Comparison of ENCODE assay signal across 12 cellular contexts in the genomic region with DNA sequence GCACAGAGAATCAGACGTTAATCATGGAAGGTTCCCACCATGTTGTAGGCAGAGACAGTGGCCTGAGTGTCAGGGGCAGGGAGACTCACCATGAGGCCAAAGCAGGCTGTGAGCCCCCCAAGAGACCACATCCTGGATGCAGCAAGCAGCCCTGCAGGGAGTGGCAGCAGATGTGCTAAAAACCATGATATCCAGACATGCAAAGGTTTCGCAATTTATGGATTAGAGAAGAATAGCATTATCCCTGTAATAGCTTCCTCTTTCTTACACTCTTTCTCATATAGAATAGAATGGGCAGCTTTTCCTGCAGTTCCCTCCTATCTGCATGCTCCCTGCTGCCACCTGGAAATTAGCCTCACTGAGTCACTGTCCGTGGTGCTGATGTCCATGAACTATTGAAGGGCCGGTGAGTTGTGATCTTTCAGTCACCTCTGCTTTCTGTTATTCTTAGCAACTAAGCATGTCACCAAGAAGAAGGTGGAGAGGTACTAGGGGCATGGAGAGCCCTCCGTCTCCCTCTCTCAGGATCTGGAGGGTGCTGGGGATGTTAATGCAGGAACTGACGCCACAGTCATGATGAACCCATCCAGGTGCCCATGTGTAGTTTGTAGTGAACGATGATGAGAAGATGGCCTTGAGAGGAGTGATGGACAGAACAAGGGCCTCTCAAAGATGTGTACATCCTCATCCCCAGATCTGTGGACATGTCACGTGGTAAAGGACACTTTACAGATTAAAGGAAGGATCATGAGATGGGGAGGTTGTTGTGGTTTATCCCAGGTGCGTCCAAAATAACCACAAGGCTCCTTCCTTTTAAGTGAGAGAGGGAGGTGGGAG. TPM values are rescaled to one million over a fixed set of nuclear protein-coding genes. Genes with fewer than 3 reads are reported as not detected.
A peak's percentile ranks its signal among the peaks of the same experiment; 100 is the strongest.
DNase-seq lines count a peak whose midpoint lies in the region; ATAC-seq and TF ChIP-seq lines count a peak whose summit lies in the region.
"Had no signal": no experiment of that assay in that cellular context is flagged by ENCODE, and none has a peak within 500 bp of the region (broad histone marks: within the 10 kb centered on the region; RNA-seq: fewer than 3 reads in every experiment).

No MANE protein-coding gene starts in this region.

- 43 to 47% methylated on average over 9 of the region's 9 CpGs for WGBS in tibial nerve, 2 donors

- TF ChIP-seq CTCF in MCF 10A (IDR thresholded peaks at IDR 0.05; ENCODE audit: unreplicated experiment) (no peak), breast epithelium (IDR thresholded peaks at IDR 0.05) (no peak), fibroblast of mammary gland (conservative IDR thresholded peaks at IDR 0.05; ENCODE audit: control insufficient read depth, insufficient read depth, low read depth, low read length) (no peak), tibial nerve (IDR thresholded peaks at IDR 0.05) (no peak)

- H3K9me3 Mint-ChIP-seq in MCF 10A (ENCODE audit: unreplicated experiment), result no peaks in the 10 kb centered on the region

- CTCF ChIA-PET in MCF 10A (lab: Yijun Ruan, JAX), result interaction anchor here (0.6 to 1.1 kb wide), 3 partner anchors 23 to 176 kb away, joined by 3 to 4 read pairs (median 3); no protein-coding TSS in a partner anchor

- H3K4me3 ChIP-seq in breast epithelium (no peak overlapping the region), fibroblast of mammary gland (ENCODE audit: control insufficient read depth, low read depth, low read length) (no peak overlapping the region), tibial nerve (no peak overlapping the region)
- H3K4me3 ChIP-seq: BLaER1, right atrium auricular region had no signal

- TF ChIP-seq POLR2A in breast epithelium (IDR thresholded peaks at IDR 0.05) (no peak), tibial nerve (IDR thresholded peaks at IDR 0.05) (no peak)

- no peak for TF ChIP-seq EP300 in tibial nerve (IDR thresholded peaks at IDR 0.05)

- H3K27ac ChIP-seq in breast epithelium, result no peak overlapping the region
- no peak overlapping the region for H3K27ac ChIP-seq in tibial nerve
- H3K27ac ChIP-seq: BLaER1, right atrium auricular region had no signal

- H3K27me3 Mint-ChIP-seq in MCF 10A (ENCODE audit: insufficient read depth, unreplicated experiment), result peaks cover 44% of the 10 kb centered on the region

- BruUV-seq in MCF 10A (replicated peaks; lab: Mats Ljungman, UMichigan), result no TSS peak

- ATAC-seq in GM21529 (IDR thresholded peaks at IDR 0.05; ENCODE audit: unreplicated experiment) (no peak), HG02840 (IDR thresholded peaks at IDR 0.05; ENCODE audit: low FRiP score, unreplicated experiment) (no peak)
- ATAC-seq: stimulated activated naive B cell treated with anti-CD40 and anti-IgM and Interleukin-4, amounts not matched to agents 10 μg/mL and 1 μg/mL and 100 μg/mL, for 72 hours had no signal

- POLR2A ChIA-PET in MCF 10A (lab: Yijun Ruan, JAX), result no interaction called here

- H3K4me3 Mint-ChIP-seq in MCF 10A (ENCODE audit: unreplicated experiment), result no peak overlapping the region
- H3K4me3 Mint-ChIP-seq: stimulated activated naive B cell treated with anti-CD40 and anti-IgM and Interleukin-4, amounts not matched to agents 10 μg/mL and 1 μg/mL and 100 μg/mL, for 72 hours had no signal

- H3K4me1 ChIP-seq in breast epithelium (no peaks in the 10 kb centered on the region), tibial nerve (no peaks in the 10 kb centered on the region)
- H3K4me1 ChIP-seq: right atrium auricular region had no signal

- H3K36me3 ChIP-seq in breast epithelium (no peaks in the 10 kb centered on the region), tibial nerve (no peaks in the 10 kb centered on the region)
- H3K36me3 ChIP-seq: BLaER1, right atrium auricular region had no signal

- no peak overlapping the region for H3K27ac Mint-ChIP-seq in MCF 10A (ENCODE audit: low read depth, unreplicated experiment)
- H3K27ac Mint-ChIP-seq: stimulated activated naive B cell treated with anti-CD40 and anti-IgM and Interleukin-4, amounts not matched to agents 10 μg/mL and 1 μg/mL and 100 μg/mL, for 72 hours had no signal

- intact Hi-C loops in MCF 10A (cut with micrococcal nuclease), result no loop called here
- intact Hi-C loops in breast epithelium (cut with DNase I; ENCODE audit: low total_unique reads), result no loop called here

- peak; percentile 47 for DNase-seq in MCF 10A (ENCODE audit: unreplicated experiment)
- DNase-seq in breast epithelium (ENCODE audit: low spot score in 2 of 2), result no peak
- peak; percentile 3 for DNase-seq in fibroblast of mammary gland (ENCODE audit: low read depth)
- no peak for DNase-seq in stimulated activated CD4-positive, alpha-beta T cell treated with anti-CD3 and anti-CD28 coated beads, Interleukin-1b, Interleukin-23, amount 100 ng/mL, for 48 hours
- DNase-seq in tibial nerve (ENCODE audit: low spot score in 2 of 2), result no peak
- DNase-seq: H7; stimulated activated naive B cell treated with anti-CD40 and anti-IgM and Interleukin-4, amounts not matched to agents 10 μg/mL and 1 μg/mL and 100 μg/mL, for 72 hours had no signal

- H3K27me3 ChIP-seq in breast epithelium (peaks cover 0 to 14% of the 10 kb centered on the region in 2 donors), tibial nerve (no peaks in the 10 kb centered on the region)
- H3K27me3 ChIP-seq: BLaER1, right atrium auricular region had no signal

- H3K9me3 ChIP-seq in breast epithelium, result no peaks in the 10 kb centered on the region
- H3K9me3 ChIP-seq in tibial nerve, result no peaks in the 10 kb centered on the region
- H3K9me3 ChIP-seq: BLaER1 had no signal

- no peaks in the 10 kb centered on the region for H3K4me1 Mint-ChIP-seq in MCF 10A (ENCODE audit: insufficient read depth, unreplicated experiment)

- H3K36me3 Mint-ChIP-seq in MCF 10A (ENCODE audit: insufficient read depth, unreplicated experiment), result peaks cover 6% of the 10 kb centered on the region
- H3K36me3 Mint-ChIP-seq: stimulated activated naive B cell treated with anti-CD40 and anti-IgM and Interleukin-4, amounts not matched to agents 10 μg/mL and 1 μg/mL and 100 μg/mL, for 72 hours had no signal

TF ChIP-seq in PFSK-1, 5 proteins besides CTCF, POLR2A, EP300 and RAD21:
- TF ChIP-seq, protein P1, sequence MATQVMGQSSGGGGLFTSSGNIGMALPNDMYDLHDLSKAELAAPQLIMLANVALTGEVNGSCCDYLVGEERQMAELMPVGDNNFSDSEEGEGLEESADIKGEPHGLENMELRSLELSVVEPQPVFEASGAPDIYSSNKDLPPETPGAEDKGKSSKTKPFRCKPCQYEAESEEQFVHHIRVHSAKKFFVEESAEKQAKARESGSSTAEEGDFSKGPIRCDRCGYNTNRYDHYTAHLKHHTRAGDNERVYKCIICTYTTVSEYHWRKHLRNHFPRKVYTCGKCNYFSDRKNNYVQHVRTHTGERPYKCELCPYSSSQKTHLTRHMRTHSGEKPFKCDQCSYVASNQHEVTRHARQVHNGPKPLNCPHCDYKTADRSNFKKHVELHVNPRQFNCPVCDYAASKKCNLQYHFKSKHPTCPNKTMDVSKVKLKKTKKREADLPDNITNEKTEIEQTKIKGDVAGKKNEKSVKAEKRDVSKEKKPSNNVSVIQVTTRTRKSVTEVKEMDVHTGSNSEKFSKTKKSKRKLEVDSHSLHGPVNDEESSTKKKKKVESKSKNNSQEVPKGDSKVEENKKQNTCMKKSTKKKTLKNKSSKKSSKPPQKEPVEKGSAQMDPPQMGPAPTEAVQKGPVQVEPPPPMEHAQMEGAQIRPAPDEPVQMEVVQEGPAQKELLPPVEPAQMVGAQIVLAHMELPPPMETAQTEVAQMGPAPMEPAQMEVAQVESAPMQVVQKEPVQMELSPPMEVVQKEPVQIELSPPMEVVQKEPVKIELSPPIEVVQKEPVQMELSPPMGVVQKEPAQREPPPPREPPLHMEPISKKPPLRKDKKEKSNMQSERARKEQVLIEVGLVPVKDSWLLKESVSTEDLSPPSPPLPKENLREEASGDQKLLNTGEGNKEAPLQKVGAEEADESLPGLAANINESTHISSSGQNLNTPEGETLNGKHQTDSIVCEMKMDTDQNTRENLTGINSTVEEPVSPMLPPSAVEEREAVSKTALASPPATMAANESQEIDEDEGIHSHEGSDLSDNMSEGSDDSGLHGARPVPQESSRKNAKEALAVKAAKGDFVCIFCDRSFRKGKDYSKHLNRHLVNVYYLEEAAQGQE (IDR thresholded peaks at IDR 0.05; ENCODE audit: insufficient read depth in 1 of 2, low read depth in 2 of 2, low read length in 2 of 2), result peak; percentile 86 to 95
- TF ChIP-seq POLR2AphosphoS5 (IDR thresholded peaks at IDR 0.05; ENCODE audit: low read depth, low read length), result no peak

RNA-seq across cellular contexts. Expression of a gene that starts 9.9 kb away (rescaled TPM):
- total RNA-seq in MCF 10A (2022) (not detected in 2 replicates), breast epithelium (1 to 10 TPM in 1 of 3 donors, under 1 TPM in 1, not detected in 1; 0.66 to 1.8 TPM), tibial nerve (1 to 10 TPM in 2 of 4 donors, under 1 TPM in 1, not detected in 1; 0.60 to 1.7 (median 1.6) TPM)
- not detected for polyA plus RNA-seq in PFSK-1 (2012; ENCODE audit: insufficient read length, low read depth)
- total RNA-seq: H7 had no signal

RNA-seq across cellular contexts. Expression of a gene that starts 41.0 kb away (rescaled TPM):
- total RNA-seq in MCF 10A (2022) (not detected in 2 replicates), breast epithelium (under 1 TPM; 0.44 to 0.66 (median 0.64) TPM), tibial nerve (1 to 10 TPM in 1 of 4 donors, under 1 TPM in 2, not detected in 1; 0.60 to 2.2 (median 0.87) TPM)
- not detected for polyA plus RNA-seq in PFSK-1 (2012; ENCODE audit: insufficient read length, low read depth)
- total RNA-seq: H7 had no signal

Comparison
In these comparisons a context has a peak if more than half of its experiments do, and no peak if none do; other contexts are left out.
1. DNase-seq: peak in MCF 10A (single experiment) and fibroblast of mammary gland (single experiment); none in breast epithelium (0 of 2), stimulated activated CD4-positive, alpha-beta T cell treated with anti-CD3 and anti-CD28 coated beads, Interleukin-1b, Interleukin-23, amount 100 ng/mL, for 48 hours (single experiment) and tibial nerve (0 of 2).